9 cellular contexts compared by ENCODE assay signal in genomic region chr2:195533771-195534642, GRCh38.
DNase-seq lines count a peak whose midpoint lies in the region; ATAC-seq, FAIRE-seq and TF ChIP-seq lines count a peak whose summit lies in the region.
"Had no signal": no experiment of that assay in that cellular context is flagged by ENCODE, and none has a peak within 500 bp of the region (broad histone marks: within the 10 kb centered on the region; RNA-seq: fewer than 3 reads in every experiment).

No MANE protein-coding gene starts in this region.

- H4K5ac ChIP-seq in H1 (ENCODE audit: insufficient read length, low read depth, low read length), result no peak overlapping the region

- POLR2A ChIA-PET in H1 (lab: Charles Lee; ENCODE audit: partially characterized antibody), result interaction anchor here (1.0 kb wide), 1 partner anchor 56 kb away, joined by 4 read pairs; no protein-coding TSS in a partner anchor

- H2AK5ac ChIP-seq in H1 (ENCODE audit: low read depth, low read length), result no peak overlapping the region

- no peak overlapping the region for H2BK5ac ChIP-seq in H1 (ENCODE audit: low read depth, low read length)

- CTCF ChIA-PET in H1 (lab: Charles Lee; ENCODE audit: partially characterized antibody), result interaction anchor here (0.5 to 1.6 kb wide), 9 partner anchors 14 to 144 kb away, joined by 3 to 7 read pairs (median 4); no protein-coding TSS in a partner anchor

- H3K4me1 ChIP-seq in HUES48 (ENCODE audit: control insufficient read depth, insufficient read depth, low read length) (peaks cover 7% of the 10 kb centered on the region; the same call in 1 of the 2 replicates), H1 (replicated peaks in 1 of 4; ENCODE audit: control insufficient read depth in 3 of 4, insufficient read depth in 4 of 4, low read length in 3 of 4) (peaks cover 0 to 7% (median 0%) of the 10 kb centered on the region in 4 experiments; a peak in 1 of 7 replicates), thoracic aorta (ENCODE audit: control insufficient read depth in 1 of 2, low read depth in 2 of 2) (peaks cover 23 to 42% of the 10 kb centered on the region in 2 donors)

- no peak for FAIRE-seq in H1 (lab: Jason Lieb, UNC)
- FAIRE-seq: A204.1 had no signal

- H3K36me3 ChIP-seq in HUES48 (ENCODE audit: control insufficient read depth, insufficient read depth, low read length), result no peaks in the 10 kb centered on the region
- H3K36me3 ChIP-seq in H1 (ENCODE audit: control insufficient read depth in 2 of 4, insufficient read depth in 4 of 4, low read length in 3 of 4), result no peaks in the 10 kb centered on the region
- no peaks in the 10 kb centered on the region for H3K36me3 ChIP-seq in thoracic aorta

- H3K56ac ChIP-seq in H1 (replicated peaks; ENCODE audit: insufficient read length, low read depth, low read length), result no peak overlapping the region

- H3K4me2 ChIP-seq in H1 (ENCODE audit: insufficient read depth in 1 of 2, low read depth in 2 of 2, low read length in 2 of 2), result no peak overlapping the region

- no peak overlapping the region for H3K14ac ChIP-seq in H1 (ENCODE audit: insufficient read length)

- no peaks in the 10 kb centered on the region for H3K23me2 ChIP-seq in H1 (ENCODE audit: low read depth, low read length)

- H2AFZ ChIP-seq in H1 (ENCODE audit: low read length), result peak overlapping the region; percentile 66

- no peaks in the 10 kb centered on the region for H4K20me1 ChIP-seq in H1 (replicated peaks in 1 of 2; ENCODE audit: control insufficient read depth in 1 of 2, insufficient read depth in 2 of 2, low read length in 2 of 2)

- no peak overlapping the region for H3K9ac ChIP-seq in HUES48 (ENCODE audit: low read depth, low read length)
- H3K9ac ChIP-seq in H1 (replicated peaks in 1 of 4; ENCODE audit: extremely low read depth in 1 of 4, low read depth in 3 of 4, low read length in 3 of 4), result no peak overlapping the region

- WGBS in H1 (ENCODE audit: extremely low coverage in 1 of 2, insufficient coverage in 1 of 2, insufficient read length in 1 of 2, insufficient replicate concordance in 2 of 2, low coverage in 1 of 2, low lambda C conversion rate in 2 of 2, missing lambda C conversion rate in 1 of 2), 2 experiments, result 85% methylated on average over 8 of the region's 8 CpGs; no CpG with 5 or more reads in 1 of the 2 experiments

- TF ChIP-seq RAD21 in H1 (IDR thresholded peaks at IDR 0.05 in 1 of 2, conservative IDR thresholded peaks at IDR 0.05 in 1 of 2; ENCODE audit: low read depth in 2 of 2, low read length in 2 of 2), result no peak

- no peak overlapping the region for H2BK20ac ChIP-seq in H1 (ENCODE audit: low read length)

- ATAC-seq in omental fat pad (ENCODE audit: low FRiP score), result peak; percentile 94
- ATAC-seq in thoracic aorta (ENCODE audit: insufficient number of reproducible peaks, low FRiP score, low read depth), result peak; percentile 88

- H3K18ac ChIP-seq in H1 (ENCODE audit: extremely low read depth, low read length), result no peak overlapping the region

- no peak overlapping the region; the same call in 1 of the 2 replicates for H2BK12ac ChIP-seq in H1 (ENCODE audit: low read depth, low read length)

- H3K79me2 ChIP-seq in H1 (ENCODE audit: control insufficient read depth in 1 of 2, insufficient read depth in 2 of 2, low read length in 2 of 2), result no peaks in the 10 kb centered on the region

- H2BK120ac ChIP-seq in H1 (replicated peaks; ENCODE audit: low read depth, low read length), result no peak overlapping the region

- no peaks in the 10 kb centered on the region for H3K27me3 ChIP-seq in HUES48 (ENCODE audit: control insufficient read depth, insufficient read depth, low read length)
- H3K27me3 ChIP-seq in H1 (replicated peaks in 1 of 4; ENCODE audit: control insufficient read depth in 3 of 4, extremely low read depth in 1 of 4, insufficient read depth in 3 of 4, low read length in 3 of 4), result peaks cover 0 to 1% (median 0%) of the 10 kb centered on the region in 4 experiments; a peak in 1 of 7 replicates
- H3K27me3 ChIP-seq in thoracic aorta (replicated peaks; ENCODE audit: insufficient read depth), result no peaks in the 10 kb centered on the region

- H3K79me1 ChIP-seq in H1 (ENCODE audit: low read depth, low read length), result no peaks in the 10 kb centered on the region

- H3K4me3 ChIP-seq in HUES48 (ENCODE audit: low read depth, low read length) (no peak overlapping the region), H1 (ENCODE audit: extremely low read depth in 1 of 4, insufficient read depth in 2 of 4, low read depth in 3 of 4, low read length in 4 of 4) (no peak overlapping the region), thoracic aorta (peak overlapping the region; percentile 31)

- H3K9me3 ChIP-seq in HUES48 (ENCODE audit: control insufficient read depth, insufficient read depth, low read length), result no peaks in the 10 kb centered on the region
- H3K9me3 ChIP-seq in H1 (ENCODE audit: insufficient read depth in 2 of 2, low read depth in 1 of 2, low read length in 1 of 2), result no peaks in the 10 kb centered on the region
- H3K9me3 ChIP-seq in thoracic aorta, result no peaks in the 10 kb centered on the region

- DNase-seq in DMS153 (lab: John Stamatoyannopoulos, UW) (peak; percentile 28), DMS153 treated with DMSO at 0.1 percent for 48 hours (lab: John Stamatoyannopoulos, UW; ENCODE audit: unreplicated experiment) (no peak), H1 (ENCODE audit: low read depth in 1 of 2, low spot score in 2 of 2) (no peak), omental fat pad (ENCODE audit: low spot score) (peak; percentile 39), thoracic aorta (ENCODE audit: low spot score) (peak; percentile 80), GM20000 (ENCODE audit: low spot score) (no peak)
- peak; percentile 74 to 83 for DNase-seq in activated CD4-positive, alpha-beta T cell treated with anti-CD3 and anti-CD28 coated beads, Interleukin-2, amount 50 U/mL, for 48 hours

- TF ChIP-seq POLR2A in H1 (IDR thresholded peaks at IDR 0.05; ENCODE audit: control extremely low read depth in 1 of 2, low read depth in 2 of 2, low read length in 2 of 2), result no peak

- H4K8ac ChIP-seq in H1 (ENCODE audit: extremely low read depth, insufficient read depth, low read length), result peak overlapping the region; percentile 22; the same call in 1 of the 2 replicates

- H3K23ac ChIP-seq in H1 (ENCODE audit: insufficient read length), result no peak overlapping the region

- H3K27ac ChIP-seq in HUES48 (ENCODE audit: low read depth, low read length), result peak overlapping the region; percentile 50
- H3K27ac ChIP-seq in H1 (ENCODE audit: low read depth, low read length), result no peak overlapping the region
- peak overlapping the region; percentile 73 to 75 for H3K27ac ChIP-seq in thoracic aorta

- no peak overlapping the region for H4K91ac ChIP-seq in H1 (replicated peaks; ENCODE audit: insufficient read length, low read length)

- no peak overlapping the region for H3K4ac ChIP-seq in H1 (replicated peaks; ENCODE audit: insufficient read length, low read depth, low read length)

- no peak for TF ChIP-seq CTCF in H1 (IDR thresholded peaks at IDR 0.05; ENCODE audit: control extremely low read depth in 1 of 3, insufficient read depth in 1 of 3, low read depth in 1 of 3, low read length in 3 of 3)
- TF ChIP-seq CTCF in omental fat pad (IDR thresholded peaks at IDR 0.05), result no peak
- TF ChIP-seq CTCF in thoracic aorta (IDR thresholded peaks at IDR 0.05), result no peak
- TF ChIP-seq CTCF in GM20000 (IDR thresholded peaks at IDR 0.05; ENCODE audit: extremely low read depth, missing control alignments), result no peak

- no peak overlapping the region for H2BK15ac ChIP-seq in H1 (ENCODE audit: low read length)

- no peak for TF ChIP-seq EP300 in H1 (IDR thresholded peaks at IDR 0.05; ENCODE audit: borderline replicate concordance in 1 of 2, low read depth in 2 of 2, low read length in 2 of 2)

TF ChIP-seq in H1, 55 proteins besides CTCF, POLR2A, EP300 and RAD21:
- no peak for TF ChIP-seq BCL11A (IDR thresholded peaks at IDR 0.05; ENCODE audit: low read depth in 2 of 2, low read length in 2 of 2)
- no peak for TF ChIP-seq RFX5 (IDR thresholded peaks at IDR 0.05; ENCODE audit: borderline replicate concordance, low read depth, low read length)
- TF ChIP-seq RBBP5 (IDR thresholded peaks at IDR 0.05; ENCODE audit: borderline replicate concordance, low read depth, low read length), result no peak
- no peak for TF ChIP-seq JUN (IDR thresholded peaks at IDR 0.05; ENCODE audit: low read depth, low read length)

Comparison
In these comparisons a context has a peak if more than half of its experiments do, and no peak if none do; other contexts are left out.
1. DNase-seq: peak in DMS153 (single experiment), activated CD4-positive, alpha-beta T cell treated with anti-CD3 and anti-CD28 coated beads, Interleukin-2, amount 50 U/mL, for 48 hours (2 of 2), omental fat pad (single experiment) and thoracic aorta (single experiment); none in DMS153 treated with DMSO at 0.1 percent for 48 hours (single experiment), H1 (0 of 2) and GM20000 (single experiment).